Comparison of ENCODE assay signal across 12 cellular contexts in genomic region chr13:99046851-99047250, GRCh38.
A peak's percentile ranks its signal among the peaks of the same experiment; 100 is the strongest.
DNase-seq lines count a peak whose midpoint lies in the region; ATAC-seq and TF ChIP-seq lines count a peak whose summit lies in the region.
"Had no signal": no experiment of that assay in that cellular context is flagged by ENCODE, and none has a peak within 500 bp of the region (broad histone marks: within the 10 kb centered on the region; RNA-seq: fewer than 3 reads in every experiment).

No MANE protein-coding gene starts in this region.

- peaks cover 5% of the 10 kb centered on the region for H3K36me3 Mint-ChIP-seq in activated naive CD8-positive, alpha-beta T cell treated with anti-CD3 and anti-CD28 coated beads for 36 hours

- peak overlapping the region; percentile 63 for H3K4me3 Mint-ChIP-seq in activated naive CD8-positive, alpha-beta T cell treated with anti-CD3 and anti-CD28 coated beads for 36 hours

- peaks cover 82% of the 10 kb centered on the region for H3K4me1 Mint-ChIP-seq in activated naive CD8-positive, alpha-beta T cell treated with anti-CD3 and anti-CD28 coated beads for 36 hours

- H3K27ac Mint-ChIP-seq in activated naive CD8-positive, alpha-beta T cell treated with anti-CD3 and anti-CD28 coated beads for 36 hours: peak overlapping the region; percentile 87

- ATAC-seq in Right ventricle myocardium superior (ENCODE audit: poor library complexity) (no peak), left lung (no peak), HG03439 (IDR thresholded peaks at IDR 0.05; ENCODE audit: unreplicated experiment) (no peak)

- no peak for TF ChIP-seq POLR2A in vagina (IDR thresholded peaks at IDR 0.05)

- H3K27ac ChIP-seq in left ventricle myocardium inferior (replicated peaks) (peak overlapping the region; percentile 64), left lung (peak overlapping the region; percentile 0 to 77), vagina (peak overlapping the region; percentile 34)

- H3K27me3 Mint-ChIP-seq in activated naive CD8-positive, alpha-beta T cell treated with anti-CD3 and anti-CD28 coated beads for 36 hours: no peaks in the 10 kb centered on the region

- H3K36me3 ChIP-seq in left ventricle myocardium inferior: no peaks in the 10 kb centered on the region
- H3K36me3 ChIP-seq in left lung: no peaks in the 10 kb centered on the region
- no peaks in the 10 kb centered on the region for H3K36me3 ChIP-seq in vagina

- peaks cover 26% of the 10 kb centered on the region for H3K4me1 ChIP-seq in left ventricle myocardium inferior
- H3K4me1 ChIP-seq in left lung: peaks cover 7 to 38% of the 10 kb centered on the region in 2 donors
- H3K4me1 ChIP-seq in vagina: peaks cover 52% of the 10 kb centered on the region

- no peak overlapping the region for H3K4me3 ChIP-seq in left ventricle myocardium inferior
- H3K4me3 ChIP-seq in left lung: no peak overlapping the region
- no peak overlapping the region for H3K4me3 ChIP-seq in vagina

- H3K27me3 ChIP-seq in left ventricle myocardium inferior (ENCODE audit: low read depth): no peaks in the 10 kb centered on the region
- peaks cover 0 to 89% of the 10 kb centered on the region in 2 donors for H3K27me3 ChIP-seq in left lung
- no peaks in the 10 kb centered on the region for H3K27me3 ChIP-seq in vagina

- TF ChIP-seq CTCF in left ventricle myocardium inferior (IDR thresholded peaks at IDR 0.05; ENCODE audit: borderline replicate concordance) (no peak), left lung (IDR thresholded peaks at IDR 0.05) (no peak), vagina (IDR thresholded peaks at IDR 0.05) (no peak)

- intact Hi-C loops in left ventricle myocardium inferior (cut with micrococcal nuclease) (no loop called here), Right ventricle myocardium superior (cut with DNase I) (no loop called here), left lung (cut with DNase I) (no loop called here), vagina (cut with DNase I) (no loop called here)

- H3K9me3 ChIP-seq in left ventricle myocardium inferior (replicated peaks): no peaks in the 10 kb centered on the region
- H3K9me3 ChIP-seq in left lung: no peaks in the 10 kb centered on the region
- no peaks in the 10 kb centered on the region for H3K9me3 ChIP-seq in vagina

- H3K9me3 Mint-ChIP-seq in activated naive CD8-positive, alpha-beta T cell treated with anti-CD3 and anti-CD28 coated beads for 36 hours: no peaks in the 10 kb centered on the region

- DNase-seq in left ventricle myocardium inferior: no peak
- no peak for DNase-seq in Right ventricle myocardium superior
- DNase-seq in activated naive CD8-positive, alpha-beta T cell treated with anti-CD3 and anti-CD28 coated beads for 36 hours: no peak
- DNase-seq in left lung: no peak
- peak in 1 of 2 donors; percentile 20 for DNase-seq in vagina (ENCODE audit: extremely low spot score in 2 of 2)
- DNase-seq in NCI-H146 (lab: John Stamatoyannopoulos, UW): no peak
- no peak for DNase-seq in ecto neural progenitor cell (ENCODE audit: low spot score)
- DNase-seq: activated CD4-positive, CD25-positive, alpha-beta regulatory T cell treated with anti-CD3 and anti-CD28 coated beads, Interleukin-2, amount 50 U/mL, for 72 hours; NCI-H1048; NCI-H524; retina had no signal
